1 cellular context compared by ENCODE assay signal in the genomic region with DNA sequence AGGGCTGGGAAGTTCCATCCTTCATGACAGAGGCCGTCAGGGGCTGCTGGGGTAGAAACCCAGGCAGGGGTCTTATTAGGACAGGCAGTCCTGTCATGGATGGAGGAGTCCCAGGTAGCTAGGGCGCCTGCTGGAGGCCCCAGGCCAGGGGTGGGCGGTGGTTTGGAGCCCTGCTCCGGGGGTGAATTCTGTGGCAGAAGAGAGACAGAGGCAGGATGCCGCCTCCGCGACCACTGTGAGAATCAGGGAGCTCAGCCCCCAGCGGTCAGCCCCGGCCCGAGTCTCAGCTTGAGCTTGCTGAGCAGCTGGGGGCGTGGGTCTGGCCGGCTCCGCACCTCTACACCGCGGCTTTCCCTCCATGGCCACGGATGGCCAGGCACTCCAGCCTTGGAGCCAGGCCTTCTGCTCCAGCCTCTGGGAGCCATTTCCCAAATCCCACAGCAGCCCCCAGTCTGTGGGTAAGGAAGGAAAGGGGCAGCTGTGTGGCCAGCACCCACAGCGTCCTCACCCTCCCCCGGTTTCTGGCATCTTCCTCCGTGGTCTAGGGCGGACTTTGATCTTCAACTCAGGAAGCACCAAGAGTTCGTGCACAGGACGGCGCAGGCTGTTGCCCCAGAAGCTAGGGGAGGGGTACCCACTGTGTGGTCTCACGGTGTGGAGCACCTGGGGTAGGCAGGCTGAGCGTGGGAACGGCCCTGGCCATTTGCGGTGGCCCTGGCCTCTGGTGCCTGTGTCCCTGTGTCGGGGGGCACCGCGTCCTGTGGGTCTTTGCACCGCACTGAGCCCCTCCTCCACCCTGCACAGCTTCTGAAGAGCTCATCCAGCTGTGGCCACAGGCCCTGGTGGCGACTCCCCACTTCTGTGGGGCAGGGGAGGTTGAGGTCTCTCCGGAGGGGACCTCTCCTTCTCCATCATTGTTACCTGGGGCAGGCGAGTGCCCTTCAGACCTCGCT.
TF ChIP-seq lines count a peak whose summit lies in the region.

No MANE protein-coding gene starts in this region.

TF ChIP-seq in HepG2, 621 proteins besides CTCF, POLR2A, EP300 and RAD21 (continued from another document and continues in another):
- TF ChIP-seq ZHX1 (CRISPR knock-in tag; IDR thresholded peaks at IDR 0.05; ENCODE audit: low read depth) (no peak; the same call in 1 of the 2 replicates), TOE1 (CRISPR knock-in tag; IDR thresholded peaks at IDR 0.05) (no peak), PPARG (CRISPR knock-in tag; conservative IDR thresholded peaks at IDR 0.05) (no peak), HDAC1 (CRISPR knock-in tag; IDR thresholded peaks at IDR 0.05) (peak; percentile 87), ZNF577 (CRISPR knock-in tag; IDR thresholded peaks at IDR 0.05; ENCODE audit: borderline replicate concordance, low read depth) (no peak), ZNF749 (CRISPR knock-in tag; IDR thresholded peaks at IDR 0.05; ENCODE audit: borderline replicate concordance) (no peak), ZNF18 (CRISPR knock-in tag; IDR thresholded peaks at IDR 0.05; ENCODE audit: insufficient replicate concordance) (peak; percentile 63), ZNF563 (CRISPR knock-in tag; IDR thresholded peaks at IDR 0.05) (peak; percentile 64; the same call in 1 of the 2 replicates), GLI4 (CRISPR knock-in tag; IDR thresholded peaks at IDR 0.05; ENCODE audit: borderline replicate concordance) (no peak), HNRNPL (IDR thresholded peaks at IDR 0.05; ENCODE audit: low read depth, low read length) (peak; percentile 68), NR2F1 (CRISPR knock-in tag; IDR thresholded peaks at IDR 0.05) (no peak), ZNF12 (CRISPR knock-in tag; IDR thresholded peaks at IDR 0.05) (no peak), JUND (CRISPR knock-in tag; IDR thresholded peaks at IDR 0.05) (no peak), ZNF251 (CRISPR knock-in tag; IDR thresholded peaks at IDR 0.05) (no peak), ZNF768 (CRISPR knock-in tag; IDR thresholded peaks at IDR 0.05) (no peak), ZNF7 (CRISPR knock-in tag; IDR thresholded peaks at IDR 0.05) (no peak), YEATS2 (CRISPR knock-in tag; IDR thresholded peaks at IDR 0.05; ENCODE audit: borderline replicate concordance) (peak; percentile 58; the same call in 1 of the 2 replicates), GLMP (CRISPR knock-in tag; IDR thresholded peaks at IDR 0.05; ENCODE audit: borderline replicate concordance) (no peak), ZNF44 (CRISPR knock-in tag; IDR thresholded peaks at IDR 0.05) (no peak), ZFP91 (CRISPR knock-in tag; IDR thresholded peaks at IDR 0.05; ENCODE audit: borderline replicate concordance) (peak; percentile 63; the same call in 1 of the 2 replicates), AHR (CRISPR knock-in tag; IDR thresholded peaks at IDR 0.05) (no peak)
- TF ChIP-seq, protein P1, sequence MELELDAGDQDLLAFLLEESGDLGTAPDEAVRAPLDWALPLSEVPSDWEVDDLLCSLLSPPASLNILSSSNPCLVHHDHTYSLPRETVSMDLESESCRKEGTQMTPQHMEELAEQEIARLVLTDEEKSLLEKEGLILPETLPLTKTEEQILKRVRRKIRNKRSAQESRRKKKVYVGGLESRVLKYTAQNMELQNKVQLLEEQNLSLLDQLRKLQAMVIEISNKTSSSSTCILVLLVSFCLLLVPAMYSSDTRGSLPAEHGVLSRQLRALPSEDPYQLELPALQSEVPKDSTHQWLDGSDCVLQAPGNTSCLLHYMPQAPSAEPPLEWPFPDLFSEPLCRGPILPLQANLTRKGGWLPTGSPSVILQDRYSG (CRISPR knock-in tag; IDR thresholded peaks at IDR 0.05), result no peak
- TF ChIP-seq, protein P2, sequence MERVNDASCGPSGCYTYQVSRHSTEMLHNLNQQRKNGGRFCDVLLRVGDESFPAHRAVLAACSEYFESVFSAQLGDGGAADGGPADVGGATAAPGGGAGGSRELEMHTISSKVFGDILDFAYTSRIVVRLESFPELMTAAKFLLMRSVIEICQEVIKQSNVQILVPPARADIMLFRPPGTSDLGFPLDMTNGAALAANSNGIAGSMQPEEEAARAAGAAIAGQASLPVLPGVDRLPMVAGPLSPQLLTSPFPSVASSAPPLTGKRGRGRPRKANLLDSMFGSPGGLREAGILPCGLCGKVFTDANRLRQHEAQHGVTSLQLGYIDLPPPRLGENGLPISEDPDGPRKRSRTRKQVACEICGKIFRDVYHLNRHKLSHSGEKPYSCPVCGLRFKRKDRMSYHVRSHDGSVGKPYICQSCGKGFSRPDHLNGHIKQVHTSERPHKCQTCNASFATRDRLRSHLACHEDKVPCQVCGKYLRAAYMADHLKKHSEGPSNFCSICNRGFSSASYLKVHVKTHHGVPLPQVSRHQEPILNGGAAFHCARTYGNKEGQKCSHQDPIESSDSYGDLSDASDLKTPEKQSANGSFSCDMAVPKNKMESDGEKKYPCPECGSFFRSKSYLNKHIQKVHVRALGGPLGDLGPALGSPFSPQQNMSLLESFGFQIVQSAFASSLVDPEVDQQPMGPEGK (CRISPR knock-in tag; IDR thresholded peaks at IDR 0.05), result peak; percentile 54; the same call in 1 of the 2 replicates
- TF ChIP-seq, protein P3, sequence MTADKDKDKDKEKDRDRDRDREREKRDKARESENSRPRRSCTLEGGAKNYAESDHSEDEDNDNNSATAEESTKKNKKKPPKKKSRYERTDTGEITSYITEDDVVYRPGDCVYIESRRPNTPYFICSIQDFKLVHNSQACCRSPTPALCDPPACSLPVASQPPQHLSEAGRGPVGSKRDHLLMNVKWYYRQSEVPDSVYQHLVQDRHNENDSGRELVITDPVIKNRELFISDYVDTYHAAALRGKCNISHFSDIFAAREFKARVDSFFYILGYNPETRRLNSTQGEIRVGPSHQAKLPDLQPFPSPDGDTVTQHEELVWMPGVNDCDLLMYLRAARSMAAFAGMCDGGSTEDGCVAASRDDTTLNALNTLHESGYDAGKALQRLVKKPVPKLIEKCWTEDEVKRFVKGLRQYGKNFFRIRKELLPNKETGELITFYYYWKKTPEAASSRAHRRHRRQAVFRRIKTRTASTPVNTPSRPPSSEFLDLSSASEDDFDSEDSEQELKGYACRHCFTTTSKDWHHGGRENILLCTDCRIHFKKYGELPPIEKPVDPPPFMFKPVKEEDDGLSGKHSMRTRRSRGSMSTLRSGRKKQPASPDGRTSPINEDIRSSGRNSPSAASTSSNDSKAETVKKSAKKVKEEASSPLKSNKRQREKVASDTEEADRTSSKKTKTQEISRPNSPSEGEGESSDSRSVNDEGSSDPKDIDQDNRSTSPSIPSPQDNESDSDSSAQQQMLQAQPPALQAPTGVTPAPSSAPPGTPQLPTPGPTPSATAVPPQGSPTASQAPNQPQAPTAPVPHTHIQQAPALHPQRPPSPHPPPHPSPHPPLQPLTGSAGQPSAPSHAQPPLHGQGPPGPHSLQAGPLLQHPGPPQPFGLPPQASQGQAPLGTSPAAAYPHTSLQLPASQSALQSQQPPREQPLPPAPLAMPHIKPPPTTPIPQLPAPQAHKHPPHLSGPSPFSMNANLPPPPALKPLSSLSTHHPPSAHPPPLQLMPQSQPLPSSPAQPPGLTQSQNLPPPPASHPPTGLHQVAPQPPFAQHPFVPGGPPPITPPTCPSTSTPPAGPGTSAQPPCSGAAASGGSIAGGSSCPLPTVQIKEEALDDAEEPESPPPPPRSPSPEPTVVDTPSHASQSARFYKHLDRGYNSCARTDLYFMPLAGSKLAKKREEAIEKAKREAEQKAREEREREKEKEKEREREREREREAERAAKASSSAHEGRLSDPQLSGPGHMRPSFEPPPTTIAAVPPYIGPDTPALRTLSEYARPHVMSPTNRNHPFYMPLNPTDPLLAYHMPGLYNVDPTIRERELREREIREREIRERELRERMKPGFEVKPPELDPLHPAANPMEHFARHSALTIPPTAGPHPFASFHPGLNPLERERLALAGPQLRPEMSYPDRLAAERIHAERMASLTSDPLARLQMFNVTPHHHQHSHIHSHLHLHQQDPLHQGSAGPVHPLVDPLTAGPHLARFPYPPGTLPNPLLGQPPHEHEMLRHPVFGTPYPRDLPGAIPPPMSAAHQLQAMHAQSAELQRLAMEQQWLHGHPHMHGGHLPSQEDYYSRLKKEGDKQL (CRISPR knock-in tag; IDR thresholded peaks at IDR 0.05; ENCODE audit: low read depth), result no peak
- TF ChIP-seq, protein P4, sequence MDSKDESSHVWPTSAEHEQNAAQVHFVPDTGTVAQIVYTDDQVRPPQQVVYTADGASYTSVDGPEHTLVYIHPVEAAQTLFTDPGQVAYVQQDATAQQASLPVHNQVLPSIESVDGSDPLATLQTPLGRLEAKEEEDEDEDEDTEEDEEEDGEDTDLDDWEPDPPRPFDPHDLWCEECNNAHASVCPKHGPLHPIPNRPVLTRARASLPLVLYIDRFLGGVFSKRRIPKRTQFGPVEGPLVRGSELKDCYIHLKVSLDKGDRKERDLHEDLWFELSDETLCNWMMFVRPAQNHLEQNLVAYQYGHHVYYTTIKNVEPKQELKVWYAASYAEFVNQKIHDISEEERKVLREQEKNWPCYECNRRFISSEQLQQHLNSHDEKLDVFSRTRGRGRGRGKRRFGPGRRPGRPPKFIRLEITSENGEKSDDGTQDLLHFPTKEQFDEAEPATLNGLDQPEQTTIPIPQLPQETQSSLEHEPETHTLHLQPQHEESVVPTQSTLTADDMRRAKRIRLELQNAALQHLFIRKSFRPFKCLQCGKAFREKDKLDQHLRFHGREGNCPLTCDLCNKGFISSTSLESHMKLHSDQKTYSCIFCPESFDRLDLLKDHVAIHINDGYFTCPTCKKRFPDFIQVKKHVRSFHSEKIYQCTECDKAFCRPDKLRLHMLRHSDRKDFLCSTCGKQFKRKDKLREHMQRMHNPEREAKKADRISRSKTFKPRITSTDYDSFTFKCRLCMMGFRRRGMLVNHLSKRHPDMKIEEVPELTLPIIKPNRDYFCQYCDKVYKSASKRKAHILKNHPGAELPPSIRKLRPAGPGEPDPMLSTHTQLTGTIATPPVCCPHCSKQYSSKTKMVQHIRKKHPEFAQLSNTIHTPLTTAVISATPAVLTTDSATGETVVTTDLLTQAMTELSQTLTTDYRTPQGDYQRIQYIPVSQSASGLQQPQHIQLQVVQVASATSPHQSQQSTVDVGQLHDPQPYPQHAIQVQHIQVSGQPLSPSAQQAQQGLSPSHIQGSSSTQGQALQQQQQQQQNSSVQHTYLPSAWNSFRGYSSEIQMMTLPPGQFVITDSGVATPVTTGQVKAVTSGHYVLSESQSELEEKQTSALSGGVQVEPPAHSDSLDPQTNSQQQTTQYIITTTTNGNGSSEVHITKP (CRISPR knock-in tag; IDR thresholded peaks at IDR 0.05; ENCODE audit: low read depth), result no peak
